Comparison of ENCODE assay signal across 22 cellular contexts in genomic region chr16:82133798-82134197, GRCh38. TPM values are rescaled to one million over a fixed set of nuclear protein-coding genes. Genes with fewer than 3 reads are reported as not detected.
DNase-seq lines count a peak whose midpoint lies in the region; ATAC-seq, FAIRE-seq and TF ChIP-seq lines count a peak whose summit lies in the region.
"Had no signal": no experiment of that assay in that cellular context is flagged by ENCODE, and none has a peak within 500 bp of the region (broad histone marks: within the 10 kb centered on the region; RNA-seq: fewer than 3 reads in every experiment).

No MANE protein-coding gene starts in this region.

- TF ChIP-seq RAD21 in K562 (CRISPR knock-in tag; conservative IDR thresholded peaks at IDR 0.05 in 1 of 2, IDR thresholded peaks at IDR 0.05 in 1 of 2) (no peak), SK-N-SH (IDR thresholded peaks at IDR 0.05; ENCODE audit: low read length) (no peak)

- no peaks in the 10 kb centered on the region for H3F3A ChIP-seq in SK-N-SH (replicated peaks; ENCODE audit: insufficient read depth)

- H3K27me3 ChIP-seq in BLaER1 treated with 17β-estradiol and CSF1 and Interleukin-3, amounts not matched to agents 10 nM and 100 nM, result no peaks in the 10 kb centered on the region
- no peaks in the 10 kb centered on the region for H3K27me3 ChIP-seq in CD4-positive, alpha-beta memory T cell (ENCODE audit: insufficient read depth, low read length)
- H3K27me3 ChIP-seq in K562 (ENCODE audit: control insufficient read depth in 2 of 2, insufficient read depth in 2 of 2, low read length in 2 of 2), result no peaks in the 10 kb centered on the region
- H3K27me3 ChIP-seq in SK-N-SH (ENCODE audit: insufficient read depth), result no peaks in the 10 kb centered on the region
- H3K27me3 ChIP-seq: ovary, transverse colon had no signal

- no peaks in the 10 kb centered on the region for H4K20me1 ChIP-seq in BLaER1 treated with 17β-estradiol and CSF1 and Interleukin-3, amounts not matched to agents 10 nM and 100 nM
- H4K20me1 ChIP-seq in K562 (replicated peaks; ENCODE audit: control insufficient read depth, insufficient read depth, low read length), result no peaks in the 10 kb centered on the region; the same call in 1 of the 2 replicates
- no peaks in the 10 kb centered on the region for H4K20me1 ChIP-seq in SK-N-SH (ENCODE audit: insufficient read depth)

- intact Hi-C loops in CD4-positive, alpha-beta memory T cell (cut with micrococcal nuclease), result loop anchor here (5.0 kb wide), 1 partner anchor 99 kb away; no protein-coding TSS in a partner anchor
- intact Hi-C loops in K562 (cut with micrococcal nuclease), result no loop called here

- in situ Hi-C loops in K562 (cut with MboI) (no loop called here), KBM-7 (cut with MboI; ENCODE audit: low pct_unique_long_range_greater_than_20kb, low sequenced_read_pairs) (no loop called here)

- TF ChIP-seq CTCF in WTC11 (IDR thresholded peaks at IDR 0.05), result no peak
- no peak for TF ChIP-seq CTCF in K562 (IDR thresholded peaks at IDR 0.05 in 2 of 3, conservative IDR thresholded peaks at IDR 0.05 in 1 of 3; ENCODE audit: insufficient read depth in 2 of 3, low read depth in 1 of 3, low read length in 3 of 3)
- no peak for TF ChIP-seq CTCF in SK-N-SH (IDR thresholded peaks at IDR 0.05)

- no peaks in the 10 kb centered on the region for H3K9me3 ChIP-seq in BLaER1 treated with 17β-estradiol and CSF1 and Interleukin-3, amounts not matched to agents 10 nM and 100 nM (replicated peaks in 1 of 11)
- H3K9me3 ChIP-seq in CD4-positive, alpha-beta memory T cell (ENCODE audit: control insufficient read depth in 1 of 2, low read length in 2 of 2), result no peaks in the 10 kb centered on the region
- H3K9me3 ChIP-seq in K562 (replicated peaks; ENCODE audit: control insufficient read depth, insufficient read depth, low read depth, low read length) (no peaks in the 10 kb centered on the region), SK-N-SH (no peaks in the 10 kb centered on the region)
- H3K9me3 ChIP-seq: ovary, transverse colon had no signal

- no peak overlapping the region for H3K4me3 ChIP-seq in BLaER1 treated with 17β-estradiol and CSF1 and Interleukin-3, amounts not matched to agents 10 nM and 100 nM
- H3K4me3 ChIP-seq in CD4-positive, alpha-beta memory T cell (ENCODE audit: low read length in 2 of 2), result peak overlapping the region in 1 of 2 donors; percentile 36
- H3K4me3 ChIP-seq in K562 (no peak overlapping the region), SK-N-SH (ENCODE audit: low read depth in 2 of 2, low read length in 1 of 2) (no peak overlapping the region)
- H3K4me3 ChIP-seq: lung, ovary, transverse colon had no signal

- H3K9me2 ChIP-seq in SK-N-SH, result no peaks in the 10 kb centered on the region

- 48% methylated on average over 6 of the region's 6 CpGs for WGBS in K562 (ENCODE audit: insufficient coverage, low coverage, missing lambda C conversion rate)
- 78% methylated on average over 6 of the region's 6 CpGs for WGBS in SK-N-SH (ENCODE audit: low lambda C conversion rate)

- ATAC-seq in WTC11, result no peak
- ATAC-seq in K562, result no peak
- ATAC-seq: sciatic nerve had no signal

- no peak for TF ChIP-seq POLR2A in K562 (conservative IDR thresholded peaks at IDR 0.05)

- H3K9ac ChIP-seq in BLaER1 treated with 17β-estradiol and CSF1 and Interleukin-3, amounts not matched to agents 10 nM and 100 nM, result no peak overlapping the region
- H3K9ac ChIP-seq in K562 (ENCODE audit: insufficient read depth in 1 of 2, low read depth in 2 of 2, low read length in 2 of 2) (no peak overlapping the region), SK-N-SH (no peak overlapping the region)

- BruUV-seq in K562 (replicated peaks; lab: Mats Ljungman, UMichigan), result no TSS peak

- no peak overlapping the region for H3K27ac ChIP-seq in BLaER1 treated with 17β-estradiol and CSF1 and Interleukin-3, amounts not matched to agents 10 nM and 100 nM
- H3K27ac ChIP-seq in CD4-positive, alpha-beta memory T cell (ENCODE audit: low read depth, low read length), result no peak overlapping the region
- H3K27ac ChIP-seq in K562 (ENCODE audit: extremely low read depth, low read depth, low read length) (no peak overlapping the region), SK-N-SH (ENCODE audit: low read depth in 2 of 2, low read length in 1 of 2) (no peak overlapping the region)
- H3K27ac ChIP-seq: epithelial cell of prostate, ovary, transverse colon, VCaP had no signal

- no peaks in the 10 kb centered on the region for H3K27me3 Mint-ChIP-seq in CD4-positive, alpha-beta memory T cell
- no peaks in the 10 kb centered on the region for H3K27me3 Mint-ChIP-seq in WTC11 (ENCODE audit: low read depth)

- peaks cover 0 to 4% (median 0%) of the 10 kb centered on the region in 8 donors for H3K9me3 Mint-ChIP-seq in CD4-positive, alpha-beta memory T cell
- no peaks in the 10 kb centered on the region for H3K9me3 Mint-ChIP-seq in WTC11

- H2AFZ ChIP-seq in K562 (ENCODE audit: low read depth, low read length), result no peak overlapping the region
- H2AFZ ChIP-seq in SK-N-SH (ENCODE audit: low read depth), result no peak overlapping the region

- CTCF ChIA-PET in CD4-positive, alpha-beta memory T cell (lab: Charles Lee; ENCODE audit: partially characterized antibody), result interaction anchor here (1.2 to 2.5 kb wide), 3 partner anchors 36 to 129 kb away, joined by 3 to 9 read pairs (median 8); partner anchors contain the start of gene MPHOSPH6
- CTCF ChIA-PET in WTC11 (lab: Charles Lee) (no interaction called here), K562 (lab: Yijun Ruan, JAX; ENCODE audit: low intra/inter-chr PET ratio) (no interaction called here), SK-N-SH (lab: Yijun Ruan, JAX) (no interaction called here)

- peak overlapping the region in 10 of 11 experiments; percentile 6 to 55 (median 23); a peak in 14 of 22 replicates for H3K4me2 ChIP-seq in BLaER1 treated with 17β-estradiol and CSF1 and Interleukin-3, amounts not matched to agents 10 nM and 100 nM
- no peak overlapping the region for H3K4me2 ChIP-seq in K562 (ENCODE audit: insufficient read depth, low read length)
- H3K4me2 ChIP-seq in SK-N-SH, result no peak overlapping the region

- no peaks in the 10 kb centered on the region for H3K9me1 ChIP-seq in K562 (ENCODE audit: control insufficient read depth, insufficient read depth, low read length)

- peaks cover 20 to 31% (median 24%) of the 10 kb centered on the region in 11 experiments; a peak in 21 of 22 replicates for H3K36me3 ChIP-seq in BLaER1 treated with 17β-estradiol and CSF1 and Interleukin-3, amounts not matched to agents 10 nM and 100 nM
- no peaks in the 10 kb centered on the region for H3K36me3 ChIP-seq in CD4-positive, alpha-beta memory T cell (ENCODE audit: insufficient read depth, low read length)
- peaks cover 11% of the 10 kb centered on the region; the same call in 1 of the 3 replicates for H3K36me3 ChIP-seq in K562 (ENCODE audit: control insufficient read depth, insufficient read depth, low read length)
- peaks cover 0 to 5% of the 10 kb centered on the region in 2 experiments for H3K36me3 ChIP-seq in SK-N-SH (replicated peaks in 1 of 2; ENCODE audit: control insufficient read depth in 1 of 2, insufficient read depth in 2 of 2, low read length in 1 of 2)
- H3K36me3 ChIP-seq: ovary, transverse colon had no signal

- peaks cover 6 to 13% of the 10 kb centered on the region in 2 donors for H3K36me3 Mint-ChIP-seq in CD4-positive, alpha-beta memory T cell
- peaks cover 21% of the 10 kb centered on the region for H3K36me3 Mint-ChIP-seq in WTC11

- H3K4me1 ChIP-seq in BLaER1 treated with 17β-estradiol and CSF1 and Interleukin-3, amounts not matched to agents 10 nM and 100 nM, result peaks cover 7 to 10% (median 8%) of the 10 kb centered on the region in 10 experiments; a peak in 19 of 20 replicates
- H3K4me1 ChIP-seq in CD4-positive, alpha-beta memory T cell (ENCODE audit: insufficient read depth, low read length), result peaks cover 19% of the 10 kb centered on the region
- H3K4me1 ChIP-seq in K562 (replicated peaks in 1 of 2; ENCODE audit: control insufficient read depth in 2 of 2, insufficient read depth in 2 of 2, low read length in 2 of 2), result peaks cover 7 to 25% of the 10 kb centered on the region in 2 experiments; a peak in 3 of 5 replicates
- no peaks in the 10 kb centered on the region for H3K4me1 ChIP-seq in SK-N-SH (ENCODE audit: control insufficient read depth in 1 of 2, insufficient read depth in 2 of 2, low read depth in 1 of 2, low read length in 1 of 2)
- H3K4me1 ChIP-seq: transverse colon had no signal

- POLR2A ChIA-PET in CD4-positive, alpha-beta memory T cell (lab: Charles Lee; ENCODE audit: partially characterized antibody), result interaction anchor here (2.6 kb wide), 1 partner anchor 36 kb away, joined by 15 read pairs; the partner anchor contains the start of gene MPHOSPH6
- POLR2A ChIA-PET in WTC11 (lab: Charles Lee), result no interaction called here
- POLR2A ChIA-PET in K562 (lab: Yijun Ruan, JAX), result interaction anchor here (0.5 kb wide), 1 partner anchor 40 kb away, joined by 4 read pairs; no protein-coding TSS in a partner anchor
- POLR2A ChIA-PET in SK-N-SH (lab: Yijun Ruan, JAX), result no interaction called here

- DNase-seq in CD4-positive, alpha-beta memory T cell, result peak; percentile 18 to 39 (median 31)
- DNase-seq in WTC11 (ENCODE audit: low spot score), result no peak
- no peak for DNase-seq in K562 (ENCODE audit: extremely low read depth in 1 of 4, low spot score in 3 of 4)
- no peak for DNase-seq in ecto neural progenitor cell (ENCODE audit: low spot score)
- no peak for DNase-seq in KBM-7
- no peak for DNase-seq in SK-N-SH
- DNase-seq: foreskin fibroblast; GOT3; hippocampal formation; NCI-H1105 treated with DMSO at 0.1 percent for 48 hours; NCI-H2107; NCI-H524; ovary; stimulated activated naive CD4-positive, alpha-beta T cell treated with Interleukin-2 at 50 U/mL for 16 hours; transverse colon had no signal

- H3K79me2 ChIP-seq in K562 (ENCODE audit: control insufficient read depth, insufficient read depth, low read length), result no peaks in the 10 kb centered on the region
- no peaks in the 10 kb centered on the region for H3K79me2 ChIP-seq in SK-N-SH (ENCODE audit: insufficient read depth)

- FAIRE-seq in K562 (lab: Jason Lieb, UNC), result peak; percentile 48
- FAIRE-seq: bronchial epithelial cell, islet of Langerhans had no signal

- H3K27ac Mint-ChIP-seq in CD4-positive, alpha-beta memory T cell, result peak overlapping the region; percentile 20 to 93 (median 73)
- peak overlapping the region; percentile 57; the same call in 1 of the 2 replicates for H3K27ac Mint-ChIP-seq in WTC11

- no peak for TF ChIP-seq EP300 in K562 (IDR thresholded peaks at IDR 0.05; ENCODE audit: low read length)
- no peak for TF ChIP-seq EP300 in SK-N-SH (IDR thresholded peaks at IDR 0.05; ENCODE audit: borderline replicate concordance in 1 of 2, low read depth in 1 of 2, low read length in 1 of 2)

- H3K4me1 Mint-ChIP-seq in CD4-positive, alpha-beta memory T cell, result peaks cover 13 to 29% (median 19%) of the 10 kb centered on the region in 4 donors
- H3K4me1 Mint-ChIP-seq in WTC11, result peaks cover 16% of the 10 kb centered on the region

- H3K4me3 Mint-ChIP-seq in CD4-positive, alpha-beta memory T cell, result peak overlapping the region; percentile 51 to 84 (median 66)
- H3K4me3 Mint-ChIP-seq in WTC11, result no peak overlapping the region

RNA-seq across cellular contexts. Expression of gene MPHOSPH6, which starts 36.2 kb away (rescaled TPM):
- 10 to 100 TPM; 19.6 to 22.8 TPM for total RNA-seq in CD4-positive, alpha-beta memory T cell
- 10 to 100 TPM; 23.0 to 51.6 TPM for polyA plus RNA-seq in CD4-positive, alpha-beta memory T cell
- total RNA-seq in WTC11 (2021) (29.2 to 31.3 TPM (median 30.8 TPM) in 3 replicates), K562 (2014; rRNA removed) (48.0 and 55.9 TPM in 2 replicates), K562 (2014; rRNA removed; fragmentation: Illumina TruSeq; extraction: Trizol) (81.3 and 93.6 TPM in 2 replicates), K562 (2015; rRNA removed; fragmentation: Illumina TruSeq; extraction: Trizol) (70.0 and 76.7 TPM in 2 replicates), K562 (2021) (34.1 and 37.0 TPM in 2 replicates)
- 26.8 and 64.4 TPM in 2 replicates for total RNA-seq in K562 (2011; cell fraction: chromatin; rRNA removed; ENCODE audit: low replicate concordance)
- 9.5 and 10.9 TPM in 2 replicates for total RNA-seq in K562 (2011; cell fraction: nucleolus; rRNA removed)
- total RNA-seq in K562 (2011; cell fraction: nucleoplasm; rRNA removed), result 33.8 and 54.4 TPM in 2 replicates
- polyA plus RNA-seq in K562 (2011; rRNA removed) (26.9 and 39.3 TPM in 2 replicates), K562 (2014; fragmentation: Illumina TruSeq; extraction: Trizol) (66.1 and 85.1 TPM in 2 replicates), K562 (2014; fragmentation: Nextera tagmentation; extraction: Ambion mirVana) (100 to 1,000 TPM; 148 to 153 TPM), K562 (2014; rRNA removed) (65.0 and 71.4 TPM in 2 replicates), SK-N-SH (2012; rRNA removed) (9.4 and 11.8 TPM in 2 replicates)
- polyA plus RNA-seq in K562 (2011; cell fraction: cytosol; rRNA removed), result 5.2 and 20.5 TPM in 2 replicates
- 13.5 and 23.0 TPM in 2 replicates for polyA plus RNA-seq in K562 (2011; cell fraction: nucleus; rRNA removed)
- 27.6 and 49.8 TPM in 2 replicates for polyA plus RNA-seq in K562 (2012)
- polyA minus RNA-seq in K562 (2011; rRNA and poly(A)+ RNA removed), result 27.7 and 32.2 TPM in 2 replicates
- 9.1 and 11.1 TPM in 2 replicates for polyA minus RNA-seq in K562 (2011; cell fraction: cytosol; rRNA and poly(A)+ RNA removed)
- polyA minus RNA-seq in K562 (2011; cell fraction: nucleus; rRNA and poly(A)+ RNA removed), result 17.2 and 31.8 TPM in 2 replicates
- polyA plus RNA-seq in SK-N-SH (2012; cell fraction: cytosol; rRNA removed), result 14.6 and 24.9 TPM in 2 replicates
- polyA plus RNA-seq in SK-N-SH (2012; cell fraction: nucleus; rRNA removed), result 6.4 and 13.1 TPM in 2 replicates

Comparison
In these comparisons a context has a peak if more than half of its experiments do, and no peak if none do; other contexts are left out.
1. H3K4me2 ChIP-seq: peak in BLaER1 treated with 17β-estradiol and CSF1 and Interleukin-3, amounts not matched to agents 10 nM and 100 nM (10 of 11); none in K562 (single experiment) and SK-N-SH (single experiment).
2. DNase-seq: peak in CD4-positive, alpha-beta memory T cell (5 of 5); none in WTC11 (single experiment), K562 (0 of 4), ecto neural progenitor cell (single experiment), KBM-7 (single experiment) and SK-N-SH (single experiment).
3. POLR2A ChIA-PET loops: an anchor here in CD4-positive, alpha-beta memory T cell (2.6 kb wide) and K562 (0.5 kb wide); none called in WTC11 and SK-N-SH.